ENCODE assay signal across 14 cellular contexts in the genomic region with DNA sequence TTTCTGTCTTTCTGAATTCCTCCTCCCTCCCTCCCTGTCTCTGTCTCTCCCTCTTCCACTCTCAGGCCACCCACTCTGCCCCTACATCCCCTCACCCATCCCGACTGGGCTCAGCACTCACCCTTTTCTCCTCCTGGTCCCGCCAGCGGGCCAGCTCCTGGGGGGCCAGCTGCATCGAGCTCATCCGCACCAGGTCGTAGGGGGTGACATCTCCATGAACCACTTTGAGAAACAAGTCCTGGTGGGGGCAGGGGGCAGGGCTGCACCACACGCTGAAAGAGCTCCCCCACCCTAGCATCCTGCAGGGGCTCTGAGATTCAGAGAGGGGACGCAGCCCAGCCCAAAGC. TPM values are rescaled to one million over a fixed set of nuclear protein-coding genes. Genes with fewer than 3 reads are reported as not detected.
DNase-seq lines count a peak whose midpoint lies in the region; ATAC-seq, FAIRE-seq and TF ChIP-seq lines count a peak whose summit lies in the region.
"Had no signal": no experiment of that assay in that cellular context is flagged by ENCODE, and none has a peak within 500 bp of the region (broad histone marks: within the 10 kb centered on the region; RNA-seq: fewer than 3 reads in every experiment).

No MANE protein-coding gene starts in this region.

- WGBS in K562 (ENCODE audit: insufficient coverage, low coverage, missing lambda C conversion rate), result 13% methylated on average over 8 of the region's 8 CpGs
- 83 to 86% (median 84%) methylated on average over 6 to 8 of the region's 8 CpGs for WGBS in spleen, 5 donors

- H3K79me2 ChIP-seq in K562 (ENCODE audit: control insufficient read depth, insufficient read depth, low read length), result no peaks in the 10 kb centered on the region

- TF ChIP-seq POLR2A in K562 (conservative IDR thresholded peaks at IDR 0.05), result no peak
- TF ChIP-seq POLR2A in spleen (IDR thresholded peaks at IDR 0.05), result no peak

- in situ Hi-C loops in K562 (cut with MboI), result no loop called here

- no peak for FAIRE-seq in K562 (lab: Jason Lieb, UNC)

- DNase-seq in HCEC 1CT (peak; percentile 12), K562 (ENCODE audit: extremely low read depth in 1 of 4, low spot score in 3 of 4) (no peak), iPS-NIHi7 (ENCODE audit: extremely low spot score) (peak; percentile 8), spleen (peak; percentile 63), germinal center (ENCODE audit: low spot score) (no peak), NCI-H226 (no peak), A673 (ENCODE audit: low spot score) (no peak)
- DNase-seq in central memory CD4-positive, alpha-beta T cell, result no peak
- DNase-seq: activated CD4-positive, alpha-beta T cell treated with anti-CD3 and anti-CD28 coated beads, Interleukin-2, amount 50 U/mL, for 4 hours; activated effector memory CD4-positive, alpha-beta T cell treated with Interleukin-2 at 50 U/mL for 16 hours; COR-L47; NCI-H1092 treated with DMSO at 0.1 percent for 48 hours; NCI-H510A had no signal

- TF ChIP-seq CTCF in K562 (IDR thresholded peaks at IDR 0.05 in 2 of 3, conservative IDR thresholded peaks at IDR 0.05 in 1 of 3; ENCODE audit: insufficient read depth in 2 of 3, low read depth in 1 of 3, low read length in 3 of 3), result no peak
- no peak for TF ChIP-seq CTCF in spleen (IDR thresholded peaks at IDR 0.05 in 8 of 11, conservative IDR thresholded peaks at IDR 0.05 in 3 of 11)
- TF ChIP-seq CTCF in A673 (conservative IDR thresholded peaks at IDR 0.05; ENCODE audit: low read depth, low read length), result no peak

- H3K4me3 ChIP-seq in K562 (no peak overlapping the region), spleen (no peak overlapping the region), A673 (ENCODE audit: low read depth, low read length, poor library complexity, severe bottlenecking) (no peak overlapping the region)

- intact Hi-C loops in K562 (cut with micrococcal nuclease) (no loop called here), spleen (cut with DNase I; ENCODE audit: low total_unique reads) (loop anchor here (10.0 kb wide), 1 partner anchor 223 kb away; the partner anchor contains the start of gene TINAGL1), A673 (cut with micrococcal nuclease; ENCODE audit: unreplicated experiment) (loop anchor here (5.0 kb wide), 1 partner anchor 164 kb away; no protein-coding TSS in a partner anchor)

- H2AFZ ChIP-seq in K562 (ENCODE audit: low read depth, low read length), result no peak overlapping the region; the same call in 1 of the 2 replicates

- peaks cover 8 to 23% of the 10 kb centered on the region in 2 experiments for H3K4me1 ChIP-seq in K562 (replicated peaks in 1 of 2; ENCODE audit: control insufficient read depth in 2 of 2, insufficient read depth in 2 of 2, low read length in 2 of 2)
- peaks cover 3 to 48% (median 22%) of the 10 kb centered on the region in 6 donors for H3K4me1 ChIP-seq in spleen
- peaks cover 48% of the 10 kb centered on the region for H3K4me1 ChIP-seq in A673 (ENCODE audit: insufficient read depth, low read length, poor library complexity, severe bottlenecking)

- H3K27me3 ChIP-seq in K562 (ENCODE audit: control insufficient read depth in 2 of 2, insufficient read depth in 2 of 2, low read length in 2 of 2), result peaks cover 30 to 54% of the 10 kb centered on the region in 2 experiments
- H3K27me3 ChIP-seq in spleen (replicated peaks in 1 of 7), result peaks cover 0 to 12% (median 0%) of the 10 kb centered on the region in 7 donors
- H3K27me3 ChIP-seq in A673 (replicated peaks; ENCODE audit: insufficient read depth, low read depth, low read length, poor library complexity), result no peaks in the 10 kb centered on the region

- no peak overlapping the region for H3K4me2 ChIP-seq in K562 (ENCODE audit: insufficient read depth, low read length)

- no peak for ATAC-seq in K562
- ATAC-seq: stimulated activated memory B cell treated with anti-CD40 and anti-IgM and Interleukin-4, amounts not matched to agents 10 μg/mL and 1 μg/mL and 100 μg/mL, for 72 hours had no signal

- 0 out of 2 replicates have a peak, but pooled peaks cover 7% of the 10 kb centered on the region for H4K20me1 ChIP-seq in K562 (replicated peaks; ENCODE audit: control insufficient read depth, insufficient read depth, low read length)

- CTCF ChIA-PET in K562 (lab: Yijun Ruan, JAX; ENCODE audit: low intra/inter-chr PET ratio), result no interaction called here
- CTCF ChIA-PET in A673 (lab: Charles Lee), result interaction anchor here (1.0 kb wide), 1 partner anchor 166 kb away, joined by 3 read pairs; no protein-coding TSS in a partner anchor

- peak overlapping the region in 1 of 2 experiments; percentile 57; a peak in 2 of 4 replicates for H3K9ac ChIP-seq in K562 (ENCODE audit: insufficient read depth in 1 of 2, low read depth in 2 of 2, low read length in 2 of 2)

- no peak for TF ChIP-seq EP300 in K562 (IDR thresholded peaks at IDR 0.05; ENCODE audit: low read length)

- no peaks in the 10 kb centered on the region for H3K9me3 ChIP-seq in K562 (replicated peaks; ENCODE audit: control insufficient read depth, insufficient read depth, low read depth, low read length)
- no peaks in the 10 kb centered on the region for H3K9me3 ChIP-seq in spleen
- no peaks in the 10 kb centered on the region for H3K9me3 ChIP-seq in A673 (ENCODE audit: low read depth, low read length, poor library complexity, severe bottlenecking)

- no peaks in the 10 kb centered on the region for H3K9me1 ChIP-seq in K562 (ENCODE audit: control insufficient read depth, insufficient read depth, low read length)

- H3K36me3 ChIP-seq in K562 (ENCODE audit: control insufficient read depth, insufficient read depth, low read length) (no peaks in the 10 kb centered on the region), spleen (no peaks in the 10 kb centered on the region), A673 (ENCODE audit: insufficient read depth, low read length, poor library complexity, severe bottlenecking) (no peaks in the 10 kb centered on the region)

- POLR2A ChIA-PET in K562 (lab: Yijun Ruan, JAX) (interaction anchor here (0.6 to 1.5 kb wide), 3 partner anchors 13 to 429 kb away, joined by 3 to 5 read pairs (median 5); partner anchors contain the start of gene SPOCD1), A673 (lab: Charles Lee; ENCODE audit: low non-redundant PET) (no interaction called here)

- no TSS peak for BruUV-seq in K562 (replicated peaks; lab: Mats Ljungman, UMichigan)
- BruUV-seq in A673 (replicated peaks; lab: Mats Ljungman, UMichigan), result no TSS peak

- TF ChIP-seq RAD21 in K562 (CRISPR knock-in tag; conservative IDR thresholded peaks at IDR 0.05 in 1 of 2, IDR thresholded peaks at IDR 0.05 in 1 of 2), result no peak

- H3K27ac ChIP-seq in K562 (ENCODE audit: extremely low read depth, low read depth, low read length) (no peak overlapping the region), spleen (no peak overlapping the region), A673 (ENCODE audit: low read depth, low read length, poor library complexity, severe bottlenecking) (no peak overlapping the region)

TF ChIP-seq in K562, 482 proteins besides CTCF, POLR2A, EP300 and RAD21:
- TF ChIP-seq ZNF143 (CRISPR knock-in tag; IDR thresholded peaks at IDR 0.05) (0 out of 2 replicates have a peak, but pooled peaks have one; percentile 11), KDM1A (IDR thresholded peaks at IDR 0.05) (no peak)
TF ChIP-seq in K562: peak in this region for 1.

RNA-seq across cellular contexts. Expression of gene SPOCD1, which starts 17.8 kb away (rescaled TPM):
- total RNA-seq in K562 (2011; cell fraction: chromatin; rRNA removed; ENCODE audit: low replicate concordance), result 1.5 and 3.2 TPM in 2 replicates
- 2.8 and 3.0 TPM in 2 replicates for total RNA-seq in K562 (2011; cell fraction: nucleolus; rRNA removed)
- 3.4 and 4.1 TPM in 2 replicates for total RNA-seq in K562 (2011; cell fraction: nucleoplasm; rRNA removed)
- total RNA-seq in K562 (2014; rRNA removed), result 0.20 and 0.27 TPM in 2 replicates
- total RNA-seq in K562 (2014; rRNA removed; fragmentation: Illumina TruSeq; extraction: Trizol), result 0.16 and 0.36 TPM in 2 replicates
- total RNA-seq in K562 (2015; rRNA removed; fragmentation: Illumina TruSeq; extraction: Trizol), result 0.23 and 0.25 TPM in 2 replicates
- total RNA-seq in K562 (2021), result 0.22 and 0.71 TPM in 2 replicates
- 0.39 and 0.63 TPM in 2 replicates for polyA plus RNA-seq in K562 (2011; rRNA removed)
- polyA plus RNA-seq in K562 (2011; cell fraction: cytosol; rRNA removed), result 0.31 and 0.60 TPM in 2 replicates
- 1.6 and 2.8 TPM in 2 replicates for polyA plus RNA-seq in K562 (2011; cell fraction: nucleus; rRNA removed)
- 0.17 and 1.2 TPM in 2 replicates for polyA plus RNA-seq in K562 (2012)
- 0.19 and 0.42 TPM in 2 replicates for polyA plus RNA-seq in K562 (2014; fragmentation: Illumina TruSeq; extraction: Trizol)
- polyA plus RNA-seq in K562 (2014; fragmentation: Nextera tagmentation; extraction: Ambion mirVana), result under 1 TPM in 1 of 2 experiments, not detected in 1; 0.03 TPM
- 0.25 and 0.46 TPM in 2 replicates for polyA plus RNA-seq in K562 (2014; rRNA removed)
- polyA minus RNA-seq in K562 (2011; rRNA and poly(A)+ RNA removed), result 0.21 and 0.67 TPM in 2 replicates
- 0.38 TPM in 1 of 2 replicates, not detected in the other for polyA minus RNA-seq in K562 (2011; cell fraction: cytosol; rRNA and poly(A)+ RNA removed)
- polyA minus RNA-seq in K562 (2011; cell fraction: nucleus; rRNA and poly(A)+ RNA removed), result 1.00 and 1.9 TPM in 2 replicates
- 1 to 10 TPM; 1.2 to 5.0 (median 4.1) TPM for total RNA-seq in spleen
- 1 to 10 TPM in 2 of 3 donors, under 1 TPM in 1; 0.74 to 2.0 (median 1.4) TPM for polyA plus RNA-seq in spleen
- total RNA-seq in A673 (2021), result 0.58 and 0.85 TPM in 2 replicates

RNA-seq across cellular contexts. Expression of gene ADGRB2, which starts 33.9 kb away (rescaled TPM):
- 0.42 and 2.8 TPM in 2 replicates for total RNA-seq in K562 (2011; cell fraction: chromatin; rRNA removed; ENCODE audit: low replicate concordance)
- total RNA-seq in K562 (2011; cell fraction: nucleolus; rRNA removed), result 1.2 and 2.5 TPM in 2 replicates
- total RNA-seq in K562 (2011; cell fraction: nucleoplasm; rRNA removed), result 0.31 and 0.44 TPM in 2 replicates
- total RNA-seq in K562 (2014; rRNA removed), result 0.23 and 0.33 TPM in 2 replicates
- 0.04 TPM in 1 of 2 replicates, not detected in the other for total RNA-seq in K562 (2014; rRNA removed; fragmentation: Illumina TruSeq; extraction: Trizol)
- 0.22 and 0.23 TPM in 2 replicates for total RNA-seq in K562 (2015; rRNA removed; fragmentation: Illumina TruSeq; extraction: Trizol)
- total RNA-seq in K562 (2021), result 0.22 and 0.34 TPM in 2 replicates
- polyA plus RNA-seq in K562 (2011; rRNA removed), result 0.14 and 0.38 TPM in 2 replicates
- polyA plus RNA-seq in K562 (2011; cell fraction: cytosol; rRNA removed), result 0.27 and 0.35 TPM in 2 replicates
- polyA plus RNA-seq in K562 (2011; cell fraction: nucleus; rRNA removed), result 2.0 and 3.4 TPM in 2 replicates
- 0.17 and 0.54 TPM in 2 replicates for polyA plus RNA-seq in K562 (2012)
- polyA plus RNA-seq in K562 (2014; fragmentation: Illumina TruSeq; extraction: Trizol), result 0.07 and 0.11 TPM in 2 replicates
- not detected for polyA plus RNA-seq in K562 (2014; fragmentation: Nextera tagmentation; extraction: Ambion mirVana)
- 0.18 and 0.20 TPM in 2 replicates for polyA plus RNA-seq in K562 (2014; rRNA removed)
- polyA minus RNA-seq in K562 (2011; rRNA and poly(A)+ RNA removed), result 0.09 and 0.53 TPM in 2 replicates
- polyA minus RNA-seq in K562 (2011; cell fraction: cytosol; rRNA and poly(A)+ RNA removed), result 1.2 TPM in 1 of 2 replicates, not detected in the other
- polyA minus RNA-seq in K562 (2011; cell fraction: nucleus; rRNA and poly(A)+ RNA removed), result 0.67 and 1.7 TPM in 2 replicates
- 1 to 10 TPM in 5 of 7 donors, under 1 TPM in 2; 0.82 to 5.1 (median 2.7) TPM for total RNA-seq in spleen
- polyA plus RNA-seq in spleen, result 1 to 10 TPM in 1 of 3 donors, under 1 TPM in 2; 0.52 to 1.4 (median 0.57) TPM
- total RNA-seq in A673 (2021), result 5.9 and 8.6 TPM in 2 replicates

Comparison
In these comparisons a context has a peak if more than half of its experiments do, and no peak if none do; other contexts are left out.
1. DNase-seq: peak in HCEC 1CT (single experiment), iPS-NIHi7 (single experiment) and spleen (single experiment); none in K562 (0 of 4), germinal center (single experiment), NCI-H226 (single experiment), A673 (single experiment) and central memory CD4-positive, alpha-beta T cell (single experiment).